In the genomic region with DNA sequence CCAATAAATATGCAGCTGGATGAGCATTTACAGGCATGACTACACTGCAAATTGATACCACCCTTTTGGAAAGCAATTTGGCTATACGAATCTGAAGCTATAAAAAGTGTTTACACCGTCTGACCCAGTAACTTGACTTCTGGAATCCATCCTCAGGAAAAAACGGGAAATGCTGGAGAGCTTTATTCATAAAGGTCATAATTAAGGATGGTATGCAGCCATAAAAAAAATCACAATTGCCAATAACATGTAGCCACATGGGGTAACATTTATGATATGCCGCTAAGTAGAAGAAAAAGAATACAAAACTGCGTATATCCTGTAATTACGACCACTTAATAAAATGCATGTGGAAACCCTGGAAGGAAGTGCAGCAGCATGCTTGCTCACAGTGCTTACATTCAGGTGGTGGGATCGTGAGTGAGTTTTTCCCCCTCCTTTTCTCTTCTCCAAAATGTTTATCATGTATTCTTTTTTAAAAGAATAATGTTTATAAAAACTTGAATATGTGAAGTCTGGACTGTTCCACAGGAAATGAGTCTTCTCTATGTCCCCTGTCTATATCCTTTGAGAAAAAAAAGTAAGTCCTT, we compare ENCODE assay signal across 16 cellular contexts.
"Had no signal": no experiment of that assay in that cellular context is flagged by ENCODE, and none has a peak within 500 bp of the region (broad histone marks: within the 10 kb centered on the region; RNA-seq: fewer than 3 reads in every experiment).

No MANE protein-coding gene starts in this region.

- H3K4me1 ChIP-seq: left lung, thyroid gland had no signal

- FAIRE-seq: keratinocyte had no signal

- H3K9me3 ChIP-seq: esophagus squamous epithelium, left lung, neutrophil, thyroid gland had no signal

- H3K36me3 ChIP-seq: brain microvascular endothelial cell, esophagus squamous epithelium, left lung, neutrophil, thyroid gland had no signal

- H3K27ac ChIP-seq: brain microvascular endothelial cell, coronary artery, esophagus squamous epithelium, left lung, neutrophil, thyroid gland had no signal

- ATAC-seq: activated T-cell treated with anti-CD3 and anti-CD28 coated beads, Interleukin-2, amount 50 U/mL, for 72 hours; left lung; natural killer cell; stimulated activated effector memory CD8-positive, alpha-beta T cell treated with anti-CD3 and anti-CD28 coated beads, Interleukin-12 subunit alpha, Interleukin-12 subunit beta, amount 100 ng/mL, for 72 hours had no signal

- H3K27me3 ChIP-seq: brain microvascular endothelial cell, esophagus squamous epithelium, left lung, neutrophil, thyroid gland had no signal

- DNase-seq: activated CD4-positive, alpha-beta T cell treated with anti-CD3 and anti-CD28 coated beads, Interleukin-2, amount 10 ng/mL, durations not matched to agents 7 days and 5 days; activated CD4-positive, CD25-positive, alpha-beta regulatory T cell; activated CD8-positive, alpha-beta memory T cell treated with anti-CD3 and anti-CD28 coated beads, Interleukin-2, amount 50 U/mL, for 48 hours; activated gamma-delta T cell; activated T-cell treated with anti-CD3 and anti-CD28 coated beads, Interleukin-2, amount 50 U/mL, for 72 hours; amygdala; brain microvascular endothelial cell; effector CD4-positive, alpha-beta T cell; esophagus squamous epithelium; left lung; natural killer cell; thyroid gland had no signal

- H3K4me3 ChIP-seq: coronary artery, esophagus squamous epithelium, left lung, thyroid gland had no signal
